10 cellular contexts compared by ENCODE assay signal in genomic region chr2:44802409-44803099, GRCh38.
DNase-seq lines count a peak whose midpoint lies in the region; TF ChIP-seq lines count a peak whose summit lies in the region.
"Had no signal": no experiment of that assay in that cellular context is flagged by ENCODE, and none has a peak within 500 bp of the region (broad histone marks: within the 10 kb centered on the region; RNA-seq: fewer than 3 reads in every experiment).

No MANE protein-coding gene starts in this region.

- no TSS peak for BruUV-seq in MCF 10A (replicated peaks; lab: Mats Ljungman, UMichigan)

- peaks cover 38% of the 10 kb centered on the region for H3K27me3 Mint-ChIP-seq in MCF 10A (ENCODE audit: insufficient read depth, unreplicated experiment)
- H3K27me3 Mint-ChIP-seq in activated naive CD8-positive, alpha-beta T cell treated with anti-CD3 and anti-CD28 coated beads for 36 hours, result peaks cover 99% of the 10 kb centered on the region

- DNase-seq in breast epithelium (ENCODE audit: low spot score in 2 of 2) (no peak), MCF 10A (ENCODE audit: unreplicated experiment) (no peak), kidney tubule cell (ENCODE audit: low spot score) (peak; percentile 22), Peyer's patch (no peak), NCI-H446 treated with DMSO at 0.1 percent for 48 hours (lab: John Stamatoyannopoulos, UW) (no peak), NOMO-1 treated with dmso at 0.1 percent for 144 hours (lab: John Stamatoyannopoulos, UW; ENCODE audit: unreplicated experiment) (no peak)
- DNase-seq in activated naive CD8-positive, alpha-beta T cell treated with anti-CD3 and anti-CD28 coated beads for 36 hours, result peak; percentile 8
- DNase-seq: activated effector memory CD4-positive, alpha-beta T cell treated with Interleukin-2 at 50 U/mL for 16 hours; stimulated activated CD4-positive, alpha-beta T cell treated with anti-CD3 and anti-CD28 coated beads, Interleukin-2, amount 100 ng/mL, for 24 hours had no signal

- TF ChIP-seq POLR2A in breast epithelium (IDR thresholded peaks at IDR 0.05) (no peak), Peyer's patch (IDR thresholded peaks at IDR 0.05) (no peak)

- intact Hi-C loops in breast epithelium (cut with DNase I; ENCODE audit: low total_unique reads), result no loop called here
- intact Hi-C loops in MCF 10A (cut with micrococcal nuclease), result no loop called here

- H3K4me3 Mint-ChIP-seq in MCF 10A (ENCODE audit: unreplicated experiment), result no peak overlapping the region
- peak overlapping the region; percentile 63 for H3K4me3 Mint-ChIP-seq in activated naive CD8-positive, alpha-beta T cell treated with anti-CD3 and anti-CD28 coated beads for 36 hours

- H3K27ac Mint-ChIP-seq in MCF 10A (ENCODE audit: low read depth, unreplicated experiment), result no peak overlapping the region
- no peak overlapping the region for H3K27ac Mint-ChIP-seq in activated naive CD8-positive, alpha-beta T cell treated with anti-CD3 and anti-CD28 coated beads for 36 hours

- H3K4me1 Mint-ChIP-seq in MCF 10A (ENCODE audit: insufficient read depth, unreplicated experiment), result no peaks in the 10 kb centered on the region
- peaks cover 22% of the 10 kb centered on the region for H3K4me1 Mint-ChIP-seq in activated naive CD8-positive, alpha-beta T cell treated with anti-CD3 and anti-CD28 coated beads for 36 hours

- H3K9me3 ChIP-seq in breast epithelium (no peaks in the 10 kb centered on the region), subcutaneous abdominal adipose tissue (ENCODE audit: control insufficient read depth in 5 of 5, low read length in 5 of 5) (no peaks in the 10 kb centered on the region), Peyer's patch (no peaks in the 10 kb centered on the region)

- TF ChIP-seq CTCF in breast epithelium (IDR thresholded peaks at IDR 0.05) (no peak), MCF 10A (IDR thresholded peaks at IDR 0.05; ENCODE audit: unreplicated experiment) (no peak), Peyer's patch (IDR thresholded peaks at IDR 0.05) (no peak)

- H3K9me3 Mint-ChIP-seq in MCF 10A (ENCODE audit: unreplicated experiment), result no peaks in the 10 kb centered on the region
- H3K9me3 Mint-ChIP-seq in activated naive CD8-positive, alpha-beta T cell treated with anti-CD3 and anti-CD28 coated beads for 36 hours, result no peaks in the 10 kb centered on the region

- H3K4me3 ChIP-seq in breast epithelium (peak overlapping the region in 2 of 3 donors; percentile 25 to 51), subcutaneous abdominal adipose tissue (ENCODE audit: low read depth in 1 of 5, low read length in 5 of 5) (peak overlapping the region in 3 of 5 donors; percentile 17 to 46 (median 45)), Peyer's patch (peak overlapping the region in 1 of 4 donors; percentile 16)

- H3K4me1 ChIP-seq in breast epithelium, result no peaks in the 10 kb centered on the region
- peaks cover 0 to 17% (median 17%) of the 10 kb centered on the region in 5 donors for H3K4me1 ChIP-seq in subcutaneous abdominal adipose tissue (ENCODE audit: control insufficient read depth in 5 of 5, insufficient read depth in 5 of 5, low read length in 5 of 5)
- H3K4me1 ChIP-seq in Peyer's patch, result peaks cover 0 to 6% (median 0%) of the 10 kb centered on the region in 4 donors

- no peaks in the 10 kb centered on the region for H3K36me3 Mint-ChIP-seq in MCF 10A (ENCODE audit: insufficient read depth, unreplicated experiment)
- H3K36me3 Mint-ChIP-seq in activated naive CD8-positive, alpha-beta T cell treated with anti-CD3 and anti-CD28 coated beads for 36 hours, result no peaks in the 10 kb centered on the region

- H3K27ac ChIP-seq in breast epithelium, result no peak overlapping the region
- H3K27ac ChIP-seq in subcutaneous abdominal adipose tissue (ENCODE audit: low read depth, low read length), result no peak overlapping the region
- no peak overlapping the region for H3K27ac ChIP-seq in Peyer's patch

- CTCF ChIA-PET in MCF 10A (lab: Yijun Ruan, JAX), result interaction anchor here (1.0 to 1.4 kb wide), 2 partner anchors 153 to 323 kb away, joined by 3 to 5 read pairs; no protein-coding TSS in a partner anchor

- POLR2A ChIA-PET in MCF 10A (lab: Yijun Ruan, JAX), result no interaction called here

- H3K9ac ChIP-seq in subcutaneous abdominal adipose tissue (ENCODE audit: low read length in 5 of 5), result no peak overlapping the region

- H3K27me3 ChIP-seq in breast epithelium (peaks cover 0 to 88% of the 10 kb centered on the region in 2 donors), subcutaneous abdominal adipose tissue (ENCODE audit: control insufficient read depth in 5 of 5, insufficient read depth in 4 of 5, low read length in 5 of 5) (peaks cover 43 to 84% (median 66%) of the 10 kb centered on the region in 5 donors), Peyer's patch (peaks cover 0 to 36% of the 10 kb centered on the region in 2 donors)

- H3K36me3 ChIP-seq in breast epithelium (no peaks in the 10 kb centered on the region), subcutaneous abdominal adipose tissue (ENCODE audit: control insufficient read depth in 5 of 5, insufficient read depth in 5 of 5, low read length in 5 of 5) (no peaks in the 10 kb centered on the region), Peyer's patch (no peaks in the 10 kb centered on the region)

Comparison
In these comparisons a context has a peak if more than half of its experiments do, and no peak if none do; other contexts are left out.
1. DNase-seq: peak in activated naive CD8-positive, alpha-beta T cell treated with anti-CD3 and anti-CD28 coated beads for 36 hours (single experiment) and kidney tubule cell (single experiment); none in breast epithelium (0 of 2), MCF 10A (single experiment), Peyer's patch (0 of 3), NCI-H446 treated with DMSO at 0.1 percent for 48 hours (single experiment) and NOMO-1 treated with dmso at 0.1 percent for 144 hours (single experiment).